17 cellular contexts compared by ENCODE assay signal in the genomic region with DNA sequence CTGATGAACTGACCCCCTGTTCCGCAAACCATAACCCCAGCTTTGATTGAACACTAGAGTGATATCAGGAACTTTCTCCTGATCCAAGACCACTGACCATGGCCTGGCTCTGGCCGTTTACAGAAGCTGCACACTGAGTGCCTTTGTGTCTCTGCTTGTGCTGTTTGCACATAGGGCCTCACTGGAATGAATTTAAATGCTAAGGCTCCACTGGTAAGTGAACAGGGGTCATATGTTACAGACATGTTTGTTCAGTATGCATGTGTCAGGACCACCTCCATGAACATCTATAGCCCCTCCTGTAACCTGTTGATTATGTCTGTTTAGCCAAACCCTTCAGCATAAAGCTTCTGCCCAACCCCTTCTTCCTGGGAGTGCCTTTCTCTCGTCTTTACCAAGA.
DNase-seq lines count a peak whose midpoint lies in the region; ATAC-seq and TF ChIP-seq lines count a peak whose summit lies in the region.
"Had no signal": no experiment of that assay in that cellular context is flagged by ENCODE, and none has a peak within 500 bp of the region (broad histone marks: within the 10 kb centered on the region; RNA-seq: fewer than 3 reads in every experiment).

No MANE protein-coding gene starts in this region.

- H3F3A ChIP-seq in OCI-LY1 (ENCODE audit: insufficient read depth, low read length) = no peaks in the 10 kb centered on the region

- H2AFZ ChIP-seq in OCI-LY1 (ENCODE audit: low read length) = no peak overlapping the region

- H3K36me3 ChIP-seq in OCI-LY1 (ENCODE audit: insufficient read depth, low read length) = no peaks in the 10 kb centered on the region
- no peaks in the 10 kb centered on the region for H3K36me3 ChIP-seq in WERI-Rb-1

- no peaks in the 10 kb centered on the region for H3K79me2 ChIP-seq in OCI-LY1 (ENCODE audit: insufficient read depth, low read length)

- H3K4me1 Mint-ChIP-seq in activated CD4-positive, alpha-beta T cell treated with anti-CD3 and anti-CD28 coated beads, Interleukin-2, amount 10 ng/mL, durations not matched to agents 7 days and 5 days = peaks cover 39% of the 10 kb centered on the region
- peaks cover 52% of the 10 kb centered on the region for H3K4me1 Mint-ChIP-seq in CD4-positive, alpha-beta T cell (ENCODE audit: low read depth)

- H3K27ac ChIP-seq in CD4-positive, alpha-beta T cell (ENCODE audit: low read depth, low read length) = no peak overlapping the region
- H3K27ac ChIP-seq in OCI-LY1 (ENCODE audit: low read depth, low read length, poor library complexity, severe bottlenecking) (peak overlapping the region; percentile 94), WERI-Rb-1 (no peak overlapping the region)

- peaks cover 68% of the 10 kb centered on the region for H3K4me1 ChIP-seq in OCI-LY1 (ENCODE audit: insufficient read depth, low read length, severe bottlenecking)

- no peak for DNase-seq in activated CD4-positive, alpha-beta T cell treated with anti-CD3 and anti-CD28 coated beads, Interleukin-2, amount 10 ng/mL, durations not matched to agents 7 days and 5 days
- DNase-seq in activated CD4-positive, alpha-beta T cell treated with anti-CD3 and anti-CD28 coated beads, Interleukin-2, amount 50 U/mL, for 4 hours = no peak
- no peak for DNase-seq in CD4-positive, alpha-beta T cell
- DNase-seq in left lobe of liver (ENCODE audit: low spot score) = no peak
- no peak for DNase-seq in stimulated activated CD4-positive, alpha-beta T cell treated with anti-CD3 and anti-CD28 coated beads, Interleukin-4, amount 100 ng/mL, for 4 hours
- DNase-seq in WERI-Rb-1 = no peak
- DNase-seq: C1 segment of cervical spinal cord, DMS 273 treated with DMSO at 0.1 percent for 48 hours, EL, HFFc6, NCI-H1417, NCI-H187 treated with DMSO at 0.1 percent for 48 hours, NCI-H345, OCI-M1, SIG-M5 had no signal

- TF ChIP-seq CTCF in CD4-positive, alpha-beta T cell (IDR thresholded peaks at IDR 0.05) = no peak
- no peak for TF ChIP-seq CTCF in OCI-LY1 (IDR thresholded peaks at IDR 0.05; ENCODE audit: low read length)
- TF ChIP-seq CTCF in WERI-Rb-1 (IDR thresholded peaks at IDR 0.05; ENCODE audit: low read depth, low read length) = no peak

- H3K36me3 Mint-ChIP-seq in activated CD4-positive, alpha-beta T cell treated with anti-CD3 and anti-CD28 coated beads, Interleukin-2, amount 10 ng/mL, durations not matched to agents 7 days and 5 days (ENCODE audit: low read depth) = no peaks in the 10 kb centered on the region
- H3K36me3 Mint-ChIP-seq in CD4-positive, alpha-beta T cell (ENCODE audit: low read depth) = no peaks in the 10 kb centered on the region

- H3K4me2 ChIP-seq in OCI-LY1 (ENCODE audit: low read length) = peak overlapping the region; percentile 50; the same call in 1 of the 2 replicates

- no peaks in the 10 kb centered on the region for H3K27me3 ChIP-seq in CD4-positive, alpha-beta T cell (ENCODE audit: control insufficient read depth, insufficient read depth, low read length)
- H3K27me3 ChIP-seq in OCI-LY1 (ENCODE audit: insufficient read depth, low read length) (no peaks in the 10 kb centered on the region), WERI-Rb-1 (ENCODE audit: insufficient read depth, low read depth, severe bottlenecking) (peaks cover 12% of the 10 kb centered on the region)

- no peak overlapping the region for H3K4me3 ChIP-seq in OCI-LY1 (ENCODE audit: low read depth, low read length, poor library complexity, severe bottlenecking)
- no peak overlapping the region for H3K4me3 ChIP-seq in WERI-Rb-1 (ENCODE audit: low read depth, low read length)

- peak overlapping the region; percentile 55 for H3K27ac Mint-ChIP-seq in activated CD4-positive, alpha-beta T cell treated with anti-CD3 and anti-CD28 coated beads, Interleukin-2, amount 10 ng/mL, durations not matched to agents 7 days and 5 days
- no peak overlapping the region for H3K27ac Mint-ChIP-seq in CD4-positive, alpha-beta T cell
- H3K27ac Mint-ChIP-seq: HFFc6 had no signal

- H3K4me3 Mint-ChIP-seq in activated CD4-positive, alpha-beta T cell treated with anti-CD3 and anti-CD28 coated beads, Interleukin-2, amount 10 ng/mL, durations not matched to agents 7 days and 5 days = no peak overlapping the region
- peak overlapping the region; percentile 52 for H3K4me3 Mint-ChIP-seq in CD4-positive, alpha-beta T cell
- H3K4me3 Mint-ChIP-seq: HFFc6 had no signal

- CTCF ChIA-PET in activated CD4-positive, alpha-beta T cell treated with anti-CD3 and anti-CD28 coated beads, Interleukin-2, amount 10 ng/mL, durations not matched to agents 7 days and 5 days (lab: Charles Lee) = interaction anchor here (0.8 to 1.1 kb wide), 3 partner anchors 74 to 348 kb away, joined by 3 to 5 read pairs (median 4); no protein-coding TSS in a partner anchor
- CTCF ChIA-PET in CD4-positive, alpha-beta T cell (lab: Charles Lee) = interaction anchor here (1.0 to 1.6 kb wide), 2 partner anchors 9 to 107 kb away, joined by 3 to 4 read pairs; no protein-coding TSS in a partner anchor

- intact Hi-C loops in CD4-positive, alpha-beta T cell (cut with DNase I, micrococcal nuclease) = loop anchor here (5.0 kb wide), 3 partner anchors 54 to 109 kb away; no protein-coding TSS in a partner anchor

- H3K9me2 ChIP-seq in OCI-LY1 (ENCODE audit: low read depth, low read length) = no peaks in the 10 kb centered on the region

- POLR2A ChIA-PET in activated CD4-positive, alpha-beta T cell treated with anti-CD3 and anti-CD28 coated beads, Interleukin-2, amount 10 ng/mL, durations not matched to agents 7 days and 5 days (lab: Charles Lee) = no interaction called here
- POLR2A ChIA-PET in CD4-positive, alpha-beta T cell (lab: Charles Lee) = no interaction called here

- H3K9me3 ChIP-seq in CD4-positive, alpha-beta T cell (ENCODE audit: control insufficient read depth, low read length) = no peaks in the 10 kb centered on the region
- H3K9me3 ChIP-seq in OCI-LY1 (ENCODE audit: low read length) = no peaks in the 10 kb centered on the region
- no peaks in the 10 kb centered on the region for H3K9me3 ChIP-seq in WERI-Rb-1 (ENCODE audit: severe bottlenecking)

- ATAC-seq in CD4-positive, alpha-beta T cell (ENCODE audit: poor library complexity) = no peak
- peak; percentile 17 for ATAC-seq in left lobe of liver
- ATAC-seq in GM18909 (IDR thresholded peaks at IDR 0.05; ENCODE audit: poor library complexity, unreplicated experiment) = no peak

- no peaks in the 10 kb centered on the region for H3K9me3 Mint-ChIP-seq in activated CD4-positive, alpha-beta T cell treated with anti-CD3 and anti-CD28 coated beads, Interleukin-2, amount 10 ng/mL, durations not matched to agents 7 days and 5 days
- no peaks in the 10 kb centered on the region for H3K9me3 Mint-ChIP-seq in CD4-positive, alpha-beta T cell

- peak overlapping the region; percentile 64 for H3K9ac ChIP-seq in OCI-LY1 (ENCODE audit: low read length)

- no peaks in the 10 kb centered on the region for H4K20me1 ChIP-seq in OCI-LY1 (ENCODE audit: insufficient read depth, low read length)

- peaks cover 1% of the 10 kb centered on the region for H3K27me3 Mint-ChIP-seq in activated CD4-positive, alpha-beta T cell treated with anti-CD3 and anti-CD28 coated beads, Interleukin-2, amount 10 ng/mL, durations not matched to agents 7 days and 5 days
- no peaks in the 10 kb centered on the region for H3K27me3 Mint-ChIP-seq in CD4-positive, alpha-beta T cell
